Comparison of ENCODE assay signal across 15 cellular contexts in genomic region chr18:63205791-63206252, GRCh38.
DNase-seq lines count a peak whose midpoint lies in the region; ATAC-seq lines count a peak whose summit lies in the region.
"Had no signal": no experiment of that assay in that cellular context is flagged by ENCODE, and none has a peak within 500 bp of the region (broad histone marks: within the 10 kb centered on the region; RNA-seq: fewer than 3 reads in every experiment).

No MANE protein-coding gene starts in this region.

- peak; percentile 18 for ATAC-seq in GM19324 (IDR thresholded peaks at IDR 0.05; ENCODE audit: low FRiP score, unreplicated experiment)
- ATAC-seq in naive B cell (ENCODE audit: low read depth in 2 of 2): no peak
- ATAC-seq in HG03378 (IDR thresholded peaks at IDR 0.05; ENCODE audit: unreplicated experiment): no peak
- ATAC-seq: left lobe of liver, PC-3 had no signal

- H3K27me3 Mint-ChIP-seq in naive B cell: no peaks in the 10 kb centered on the region

- intact Hi-C loops in posterior vena cava (cut with DNase I): no loop called here

- H3K9me3 Mint-ChIP-seq in naive B cell: no peaks in the 10 kb centered on the region

- peak overlapping the region in 4 of 6 donors; percentile 50 to 91 (median 80) for H3K27ac Mint-ChIP-seq in naive B cell

- no peaks in the 10 kb centered on the region for H3K36me3 Mint-ChIP-seq in naive B cell

- H3K4me3 Mint-ChIP-seq in naive B cell: peak overlapping the region in 2 of 8 donors; percentile 21 to 71

- H3K4me1 Mint-ChIP-seq in naive B cell: peaks cover 45 to 69% (median 69%) of the 10 kb centered on the region in 3 donors

- DNase-seq in NCI-H1417 (lab: John Stamatoyannopoulos, UW) (peak; percentile 24 to 49 (median 42)), NCI-H1417 treated with DMSO at 0.1 percent for 48 hours (lab: John Stamatoyannopoulos, UW) (no peak), UCSD-AML1 (lab: John Stamatoyannopoulos, UW; ENCODE audit: unreplicated experiment) (peak; percentile 50), naive B cell (no peak), posterior vena cava (ENCODE audit: low spot score) (no peak), NCI-H748 treated with DMSO at 0.1 percent for 48 hours (lab: John Stamatoyannopoulos, UW) (no peak)
- DNase-seq: 8988T, Calu3, glutamatergic neuron, NCI-H2029, PC-3, upper lobe of right lung had no signal

Comparison
In these comparisons a context has a peak if more than half of its experiments do, and no peak if none do; other contexts are left out.
1. DNase-seq: peak in NCI-H1417 (3 of 3) and UCSD-AML1 (single experiment); none in NCI-H1417 treated with DMSO at 0.1 percent for 48 hours (single experiment), naive B cell (single experiment), posterior vena cava (single experiment) and NCI-H748 treated with DMSO at 0.1 percent for 48 hours (single experiment).